Comparison of ENCODE assay signal across 26 cellular contexts in genomic region chr9:88087906-88088305, GRCh38. TPM values are rescaled to one million over a fixed set of nuclear protein-coding genes. Genes with fewer than 3 reads are reported as not detected.
"Had no signal": no experiment of that assay in that cellular context is flagged by ENCODE, and none has a peak within 500 bp of the region (broad histone marks: within the 10 kb centered on the region; RNA-seq: fewer than 3 reads in every experiment).

No MANE protein-coding gene starts in this region.

- H3K9me3 ChIP-seq: colonic mucosa, esophagus squamous epithelium, mucosa of descending colon, pancreas, prostate gland, right lobe of liver, testis, upper lobe of right lung had no signal

- ATAC-seq: mucosa of descending colon; natural killer cell; pancreas; right lobe of liver; stimulated activated naive B cell treated with anti-CD40 and anti-IgM and Interleukin-4, amounts not matched to agents 10 μg/mL and 1 μg/mL and 100 μg/mL, for 72 hours; stimulated activated naive CD8-positive, alpha-beta T cell treated with anti-CD3 and anti-CD28 coated beads, Interleukin-15, amount 100 ng/mL, for 72 hours; upper lobe of right lung had no signal

- H3K36me3 ChIP-seq: colonic mucosa, esophagus squamous epithelium, pancreas, prostate gland, right lobe of liver, tibial nerve, upper lobe of right lung had no signal

- H3K27me3 ChIP-seq: colonic mucosa, pancreas, right lobe of liver, testis, tibial nerve, upper lobe of right lung had no signal

- H3K4me1 ChIP-seq: colonic mucosa, esophagus squamous epithelium, prostate gland, upper lobe of right lung had no signal

- H3K36me3 Mint-ChIP-seq: natural killer cell; stimulated activated naive B cell treated with anti-CD40 and anti-IgM and Interleukin-4, amounts not matched to agents 10 μg/mL and 1 μg/mL and 100 μg/mL, for 72 hours had no signal

- H3K27ac ChIP-seq: colonic mucosa, esophagus squamous epithelium, pancreas, prostate gland, right lobe of liver, testis, tibial nerve, upper lobe of right lung had no signal

- DNase-seq: colonic mucosa; dermis blood vessel endothelial cell; esophagus squamous epithelium; foreskin fibroblast; mucosa of descending colon; natural killer cell; pancreas; retina; right lobe of liver; stimulated activated CD4-positive, alpha-beta T cell treated with anti-CD3 and anti-CD28 coated beads, Interleukin-2, amount 100 ng/mL, for 24 hours; stimulated activated CD4-positive, alpha-beta T cell treated with anti-CD3 and anti-CD28 coated beads, Interleukin-4, amount 100 ng/mL, for 4 hours; stimulated activated naive B cell treated with anti-CD40 and anti-IgM and Interleukin-4, amounts not matched to agents 10 μg/mL and 1 μg/mL and 100 μg/mL, for 72 hours; stimulated activated naive CD8-positive, alpha-beta T cell treated with anti-CD3 and anti-CD28 coated beads, Interleukin-15, amount 100 ng/mL, for 72 hours; testis; upper lobe of right lung had no signal

- H3K4me3 Mint-ChIP-seq: natural killer cell; neural crest cell; stimulated activated naive B cell treated with anti-CD40 and anti-IgM and Interleukin-4, amounts not matched to agents 10 μg/mL and 1 μg/mL and 100 μg/mL, for 72 hours; stimulated activated naive CD8-positive, alpha-beta T cell treated with anti-CD3 and anti-CD28 coated beads, Interleukin-15, amount 100 ng/mL, for 72 hours had no signal

- H3K27ac Mint-ChIP-seq: natural killer cell; stimulated activated naive B cell treated with anti-CD40 and anti-IgM and Interleukin-4, amounts not matched to agents 10 μg/mL and 1 μg/mL and 100 μg/mL, for 72 hours had no signal

- H3K9me3 Mint-ChIP-seq: natural killer cell, neural crest cell had no signal

- H3K4me3 ChIP-seq: colonic mucosa, esophagus squamous epithelium, mucosa of descending colon, pancreas, prostate gland, right lobe of liver, testis, tibial nerve, upper lobe of right lung had no signal

- H3K4me1 Mint-ChIP-seq: natural killer cell; stimulated activated naive B cell treated with anti-CD40 and anti-IgM and Interleukin-4, amounts not matched to agents 10 μg/mL and 1 μg/mL and 100 μg/mL, for 72 hours; stimulated activated naive CD8-positive, alpha-beta T cell treated with anti-CD3 and anti-CD28 coated beads, Interleukin-15, amount 100 ng/mL, for 72 hours had no signal

RNA-seq across cellular contexts. Expression of gene SPATA31C2, which starts 50.4 kb away (rescaled TPM):
- total RNA-seq: cerebellum, colonic mucosa, dermis blood vessel endothelial cell, epithelial cell of proximal tubule, esophagus squamous epithelium, kidney epithelial cell, liver, lung microvascular endothelial cell, mesenteric fat pad, mucosa of descending colon, natural killer cell, pancreas, right lobe of liver, skeletal muscle tissue, subcutaneous adipose tissue, upper lobe of right lung had no signal
- polyA plus RNA-seq: liver, pancreas had no signal
